In genomic region chr3:196954832-196955231, GRCh38 we compare ENCODE assay signal across 38 cellular contexts.
"Had no signal": no experiment of that assay in that cellular context is flagged by ENCODE, and none has a peak within 500 bp of the region (broad histone marks: within the 10 kb centered on the region; RNA-seq: fewer than 3 reads in every experiment).

No MANE protein-coding gene starts in this region.

- H3K27me3 ChIP-seq: ascending aorta, colonic mucosa had no signal

- ATAC-seq: activated CD4-positive, alpha-beta T cell treated with anti-CD3 and anti-CD28 coated beads for 36 hours; activated CD4-positive, CD25-positive, alpha-beta regulatory T cell treated with anti-CD3 and anti-CD28 coated beads, Interleukin-2, amount 50 U/mL, for 24 hours; activated CD8-positive, alpha-beta memory T cell treated with anti-CD3 and anti-CD28 coated beads, Interleukin-2, amount 10 ng/mL, durations not matched to agents 7 days and 5 days; activated CD8-positive, alpha-beta T cell treated with anti-CD3 and anti-CD28 coated beads, Interleukin-2, amount 10 ng/mL, durations not matched to agents 7 days and 5 days; activated naive CD8-positive, alpha-beta T cell treated with anti-CD3 and anti-CD28 coated beads, Interleukin-2, amount 50 U/mL, for 24 hours had no signal

- H3K27me3 Mint-ChIP-seq: activated naive CD4-positive, alpha-beta T cell treated with anti-CD3 and anti-CD28 coated beads, Interleukin-2, amount 50 U/mL, for 24 hours; activated naive CD8-positive, alpha-beta T cell treated with anti-CD3 and anti-CD28 coated beads, Interleukin-2, amount 50 U/mL, for 24 hours; central memory CD8-positive, alpha-beta T cell had no signal

- H3K27ac Mint-ChIP-seq: activated CD4-positive, alpha-beta memory T cell treated with anti-CD3 and anti-CD28 coated beads, Interleukin-2, amount 10 ng/mL, durations not matched to agents 7 days and 5 days; activated CD4-positive, alpha-beta T cell treated with anti-CD3 and anti-CD28 coated beads for 36 hours; activated CD4-positive, alpha-beta T cell treated with anti-CD3 and anti-CD28 coated beads, Interleukin-2, amount 10 ng/mL, durations not matched to agents 7 days and 5 days; activated CD8-positive, alpha-beta memory T cell treated with anti-CD3 and anti-CD28 coated beads, Interleukin-2, amount 10 ng/mL, durations not matched to agents 7 days and 5 days; activated CD8-positive, alpha-beta T cell treated with anti-CD3 and anti-CD28 coated beads, Interleukin-2, amount 10 ng/mL, durations not matched to agents 7 days and 5 days; activated naive CD4-positive, alpha-beta T cell treated with anti-CD3 and anti-CD28 coated beads, Interleukin-2, amount 10 ng/mL, durations not matched to agents 7 days and 5 days; activated naive CD4-positive, alpha-beta T cell treated with anti-CD3 and anti-CD28 coated beads, Interleukin-2, amount 50 U/mL, for 24 hours; activated naive CD8-positive, alpha-beta T cell; activated naive CD8-positive, alpha-beta T cell treated with anti-CD3 and anti-CD28 coated beads, Interleukin-2, amount 10 ng/mL, durations not matched to agents 7 days and 5 days; activated naive CD8-positive, alpha-beta T cell treated with anti-CD3 and anti-CD28 coated beads, Interleukin-2, amount 50 U/mL, for 24 hours; activated T-cell treated with anti-CD3 and anti-CD28 coated beads, Interleukin-2, amount 50 U/mL, for 24 hours; activated T-helper 2 cell treated with anti-CD3 and anti-CD28 coated beads, Interferon-gamma antibody, Interleukin-2, Interleukin-4, amounts not matched to agents 10 μg/mL and 5 μg/mL and 100 μg/mL, durations not matched to agents 14 hours and 24 hours and 36 hours; brain; T-helper 1 cell treated with Interleukin-12 subunit alpha and Interleukin-12 subunit beta and Interleukin-4 antibody, amounts not matched to agents 30 μg/mL and 1 μg/mL, for 36 hours; T-helper 2 cell treated with Interferon-gamma antibody and Interleukin-4, amounts not matched to agents 5 μg/mL and 100 μg/mL, for 36 hours had no signal

- H3K9me3 ChIP-seq: ascending aorta, colonic mucosa had no signal

- H3K4me3 ChIP-seq: ascending aorta, cardiac muscle cell, colonic mucosa had no signal

- FAIRE-seq: bronchial epithelial cell, TTC549 had no signal

- H3K4me1 ChIP-seq: ascending aorta, colonic mucosa had no signal

- H3K9me3 Mint-ChIP-seq: activated CD4-positive, alpha-beta memory T cell treated with anti-CD3 and anti-CD28 coated beads, Interleukin-2, amount 10 ng/mL, durations not matched to agents 7 days and 5 days; activated CD4-positive, alpha-beta T cell treated with anti-CD3 and anti-CD28 coated beads, Interleukin-2, amount 10 ng/mL, durations not matched to agents 7 days and 5 days; activated naive CD4-positive, alpha-beta T cell treated with anti-CD3 and anti-CD28 coated beads, Interleukin-2, amount 10 ng/mL, durations not matched to agents 7 days and 5 days; activated naive CD4-positive, alpha-beta T cell treated with anti-CD3 and anti-CD28 coated beads, Interleukin-2, amount 50 U/mL, for 24 hours; activated naive CD8-positive, alpha-beta T cell treated with anti-CD3 and anti-CD28 coated beads, Interleukin-2, amount 10 ng/mL, durations not matched to agents 7 days and 5 days; activated naive CD8-positive, alpha-beta T cell treated with anti-CD3 and anti-CD28 coated beads, Interleukin-2, amount 50 U/mL, for 24 hours; activated T-cell treated with anti-CD3 and anti-CD28 coated beads, Interleukin-2, amount 50 U/mL, for 24 hours; activated T-helper 2 cell treated with anti-CD3 and anti-CD28 coated beads, Interferon-gamma antibody, Interleukin-2, Interleukin-4, amounts not matched to agents 10 μg/mL and 5 μg/mL and 100 μg/mL, durations not matched to agents 14 hours and 24 hours and 36 hours; central memory CD8-positive, alpha-beta T cell; T-helper 1 cell treated with Interleukin-12 subunit alpha and Interleukin-12 subunit beta and Interleukin-4 antibody, amounts not matched to agents 30 μg/mL and 1 μg/mL, for 36 hours; T-helper 2 cell treated with Interferon-gamma antibody and Interleukin-4, amounts not matched to agents 5 μg/mL and 100 μg/mL, for 36 hours had no signal

- H3K36me3 ChIP-seq: cardiac muscle cell, colonic mucosa had no signal

- H3K36me3 Mint-ChIP-seq: activated CD8-positive, alpha-beta memory T cell treated with anti-CD3 and anti-CD28 coated beads, Interleukin-2, amount 10 ng/mL, durations not matched to agents 7 days and 5 days; activated naive CD4-positive, alpha-beta T cell treated with anti-CD3 and anti-CD28 coated beads, Interleukin-2, amount 10 ng/mL, durations not matched to agents 7 days and 5 days; activated naive CD4-positive, alpha-beta T cell treated with anti-CD3 and anti-CD28 coated beads, Interleukin-2, amount 50 U/mL, for 24 hours; activated naive CD8-positive, alpha-beta T cell; activated naive CD8-positive, alpha-beta T cell treated with anti-CD3 and anti-CD28 coated beads, Interleukin-2, amount 10 ng/mL, durations not matched to agents 7 days and 5 days; brain had no signal

- DNase-seq: activated CD4-positive, alpha-beta memory T cell treated with anti-CD3 and anti-CD28 coated beads, Interleukin-2, amount 10 ng/mL, durations not matched to agents 7 days and 5 days; activated CD4-positive, alpha-beta T cell treated with anti-CD3 and anti-CD28 coated beads for 1 hour; activated CD4-positive, alpha-beta T cell treated with anti-CD3 and anti-CD28 coated beads for 36 hours; activated CD4-positive, alpha-beta T cell treated with anti-CD3 and anti-CD28 coated beads for 48 hours; activated CD4-positive, alpha-beta T cell treated with anti-CD3 and anti-CD28 coated beads, Interleukin-2, amount 10 ng/mL, durations not matched to agents 7 days and 5 days; activated CD4-positive, alpha-beta T cell treated with anti-CD3 and anti-CD28 coated beads, Interleukin-2, amount 50 U/mL, for 48 hours; activated CD4-positive, CD25-positive, alpha-beta regulatory T cell; activated CD8-positive, alpha-beta memory T cell treated with anti-CD3 and anti-CD28 coated beads for 24 hours; activated CD8-positive, alpha-beta memory T cell treated with anti-CD3 and anti-CD28 coated beads, Interleukin-2, amount 10 ng/mL, durations not matched to agents 7 days and 5 days; activated CD8-positive, alpha-beta memory T cell treated with anti-CD3 and anti-CD28 coated beads, Interleukin-2, amount 50 U/mL, for 48 hours; activated CD8-positive, alpha-beta T cell treated with anti-CD3 and anti-CD28 coated beads, Interleukin-2, amount 10 ng/mL, durations not matched to agents 7 days and 5 days; activated effector memory CD4-positive, alpha-beta T cell treated with Interleukin-2 at 50 U/mL for 16 hours; activated gamma-delta T cell; activated naive CD4-positive, alpha-beta T cell treated with anti-CD3 and anti-CD28 coated beads, Interleukin-2, amount 10 ng/mL, durations not matched to agents 7 days and 5 days; activated naive CD4-positive, alpha-beta T cell treated with Interleukin-2 at 50 U/mL for 16 hours; activated naive CD8-positive, alpha-beta T cell treated with anti-CD3 and anti-CD28 coated beads, Interleukin-2, amount 10 ng/mL, durations not matched to agents 7 days and 5 days; activated naive CD8-positive, alpha-beta T cell treated with anti-CD3 and anti-CD28 coated beads, Interleukin-2, amount 50 U/mL, for 24 hours; activated T-cell treated with anti-CD3 and anti-CD28 coated beads, Interleukin-2, amount 50 U/mL, for 24 hours; amygdala; anterior cingulate cortex; caudate nucleus; cerebellar nuclear complex; colonic mucosa; T-helper 2 cell; T-helper 9 cell had no signal

- H3K27ac ChIP-seq: ascending aorta, cardiac muscle cell, colonic mucosa, VCaP had no signal

- H3K4me3 Mint-ChIP-seq: activated CD4-positive, alpha-beta memory T cell treated with anti-CD3 and anti-CD28 coated beads, Interleukin-2, amount 10 ng/mL, durations not matched to agents 7 days and 5 days; activated CD4-positive, alpha-beta T cell treated with anti-CD3 and anti-CD28 coated beads for 36 hours; activated CD4-positive, alpha-beta T cell treated with anti-CD3 and anti-CD28 coated beads, Interleukin-2, amount 10 ng/mL, durations not matched to agents 7 days and 5 days; activated CD8-positive, alpha-beta memory T cell treated with anti-CD3 and anti-CD28 coated beads, Interleukin-2, amount 10 ng/mL, durations not matched to agents 7 days and 5 days; activated CD8-positive, alpha-beta T cell treated with anti-CD3 and anti-CD28 coated beads, Interleukin-2, amount 10 ng/mL, durations not matched to agents 7 days and 5 days; activated naive CD4-positive, alpha-beta T cell treated with anti-CD3 and anti-CD28 coated beads, Interleukin-2, amount 10 ng/mL, durations not matched to agents 7 days and 5 days; activated naive CD4-positive, alpha-beta T cell treated with anti-CD3 and anti-CD28 coated beads, Interleukin-2, amount 50 U/mL, for 24 hours; activated naive CD8-positive, alpha-beta T cell; activated naive CD8-positive, alpha-beta T cell treated with anti-CD3 and anti-CD28 coated beads, Interleukin-2, amount 10 ng/mL, durations not matched to agents 7 days and 5 days; activated naive CD8-positive, alpha-beta T cell treated with anti-CD3 and anti-CD28 coated beads, Interleukin-2, amount 50 U/mL, for 24 hours; activated T-cell treated with anti-CD3 and anti-CD28 coated beads, Interleukin-2, amount 50 U/mL, for 24 hours; brain; central memory CD8-positive, alpha-beta T cell; T-helper 1 cell treated with Interleukin-12 subunit alpha and Interleukin-12 subunit beta and Interleukin-4 antibody, amounts not matched to agents 30 μg/mL and 1 μg/mL, for 36 hours; T-helper 2 cell treated with Interferon-gamma antibody and Interleukin-4, amounts not matched to agents 5 μg/mL and 100 μg/mL, for 36 hours had no signal

- H3K4me1 Mint-ChIP-seq: activated CD4-positive, alpha-beta memory T cell treated with anti-CD3 and anti-CD28 coated beads, Interleukin-2, amount 10 ng/mL, durations not matched to agents 7 days and 5 days; activated CD4-positive, alpha-beta T cell treated with anti-CD3 and anti-CD28 coated beads for 36 hours; activated CD4-positive, alpha-beta T cell treated with anti-CD3 and anti-CD28 coated beads, Interleukin-2, amount 10 ng/mL, durations not matched to agents 7 days and 5 days; activated CD8-positive, alpha-beta memory T cell treated with anti-CD3 and anti-CD28 coated beads, Interleukin-2, amount 10 ng/mL, durations not matched to agents 7 days and 5 days; activated naive CD4-positive, alpha-beta T cell treated with anti-CD3 and anti-CD28 coated beads, Interleukin-2, amount 10 ng/mL, durations not matched to agents 7 days and 5 days; activated naive CD4-positive, alpha-beta T cell treated with anti-CD3 and anti-CD28 coated beads, Interleukin-2, amount 50 U/mL, for 24 hours; activated naive CD8-positive, alpha-beta T cell treated with anti-CD3 and anti-CD28 coated beads, Interleukin-2, amount 10 ng/mL, durations not matched to agents 7 days and 5 days; activated naive CD8-positive, alpha-beta T cell treated with anti-CD3 and anti-CD28 coated beads, Interleukin-2, amount 50 U/mL, for 24 hours; brain; central memory CD8-positive, alpha-beta T cell had no signal
